ENCODE assay signal across 8 cellular contexts in the genomic region with DNA sequence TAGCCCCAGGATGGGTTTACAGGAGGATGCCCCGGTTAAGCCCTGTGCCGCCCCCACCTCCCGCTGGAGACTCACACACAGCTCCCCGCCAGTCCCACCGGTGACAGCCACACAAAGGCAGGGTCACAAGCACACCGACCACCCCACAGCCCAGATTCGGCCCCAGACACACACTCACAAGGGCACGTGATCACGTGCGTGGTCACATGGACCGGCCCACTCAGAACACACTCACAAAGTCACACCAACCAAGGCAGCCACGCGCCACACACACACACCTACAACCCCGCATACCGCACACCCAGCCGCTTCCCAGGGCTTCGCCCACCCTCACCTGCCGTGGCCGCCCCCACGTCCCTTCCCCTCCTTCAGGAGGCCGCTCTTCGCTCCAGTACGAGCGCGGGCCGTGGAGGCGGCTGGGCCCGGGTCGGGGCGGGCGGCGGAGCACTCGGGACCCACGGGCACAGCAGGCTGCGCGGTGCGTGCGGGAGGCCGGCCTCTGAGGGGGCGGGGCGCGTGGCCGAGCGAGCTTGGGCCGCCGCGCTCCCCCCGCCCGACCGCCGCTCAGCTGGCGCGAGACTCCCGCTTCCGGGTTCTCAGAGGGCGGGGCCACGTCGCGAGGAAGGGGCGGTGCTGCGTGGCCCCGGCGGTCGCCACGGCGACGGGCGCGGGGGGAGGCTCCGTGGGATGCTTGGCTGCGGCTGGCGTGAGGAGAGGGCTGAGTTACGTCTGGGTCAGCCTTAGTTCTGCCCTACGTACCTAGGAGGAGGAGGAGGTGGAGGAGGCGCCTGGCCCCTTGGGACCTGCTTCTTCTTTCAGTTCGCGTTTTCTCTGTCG. TPM values are rescaled to one million over a fixed set of nuclear protein-coding genes. Genes with fewer than 3 reads are reported as not detected.
DNase-seq lines count a peak whose midpoint lies in the region; ATAC-seq and TF ChIP-seq lines count a peak whose summit lies in the region.

A gene with protein sequence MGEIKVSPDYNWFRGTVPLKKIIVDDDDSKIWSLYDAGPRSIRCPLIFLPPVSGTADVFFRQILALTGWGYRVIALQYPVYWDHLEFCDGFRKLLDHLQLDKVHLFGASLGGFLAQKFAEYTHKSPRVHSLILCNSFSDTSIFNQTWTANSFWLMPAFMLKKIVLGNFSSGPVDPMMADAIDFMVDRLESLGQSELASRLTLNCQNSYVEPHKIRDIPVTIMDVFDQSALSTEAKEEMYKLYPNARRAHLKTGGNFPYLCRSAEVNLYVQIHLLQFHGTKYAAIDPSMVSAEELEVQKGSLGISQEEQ (minus strand): TSS at position 584 of the 837 bp plus-strand sequence. CDS start 6,345 bp downstream, outside the sequence.

- POLR2A ChIA-PET in activated B cell treated with CpG ODN at 0.5 μM for 24 hours (lab: Charles Lee), result interaction anchor here (0.6 to 2.1 kb wide), 14 partner anchors 9 to 315 kb away, joined by 3 to 17 read pairs (median 4); partner anchors contain the start of genes CLPX, PIF1 and RNU5B-1

- TF ChIP-seq CTCF in AG09309 (IDR thresholded peaks at IDR 0.05; ENCODE audit: control insufficient read depth, insufficient read depth, low read depth, low read length, missing control alignments), result no peak
- no peak for TF ChIP-seq CTCF in activated B cell treated with CpG ODN at 0.5 μM for 24 hours (IDR thresholded peaks at IDR 0.05)
- no peak for TF ChIP-seq CTCF in cardiac fibroblast (IDR thresholded peaks at IDR 0.05; ENCODE audit: low read depth, low read length)

- H3K27ac Mint-ChIP-seq in activated B cell treated with CpG ODN at 0.5 μM for 24 hours, result peak within 1 kb of the TSS; percentile 86
- peak within 1 kb of the TSS; percentile 97 to 99 (median 98) for H3K27ac Mint-ChIP-seq in immature natural killer cell

- intact Hi-C loops in activated B cell treated with CpG ODN at 0.5 μM for 24 hours (cut with micrococcal nuclease), result loop anchor here (1.0 to 5.0 kb wide), 9 partner anchors 19 to 308 kb away; partner anchors contain the start of genes CLPX, MTFMT, PARP16 and PIF1

- peak within 1 kb of the TSS; percentile 97 for H3K4me3 ChIP-seq in AG09309 (ENCODE audit: control insufficient read depth, low read depth, low read length)
- H3K4me3 ChIP-seq in cardiac fibroblast (replicated peaks in 1 of 2; ENCODE audit: low read depth in 2 of 2, low read length in 2 of 2), result peak within 1 kb of the TSS; percentile 86 to 99

- ATAC-seq in GM19025 (IDR thresholded peaks at IDR 0.05; ENCODE audit: low read depth, unreplicated experiment), result peak; percentile 94
- ATAC-seq in HG03280 (IDR thresholded peaks at IDR 0.05; ENCODE audit: unreplicated experiment), result peak; percentile 97
- peak; percentile 95 for ATAC-seq in activated B cell treated with CpG ODN at 0.5 μM for 24 hours (ENCODE audit: low read depth)

- H3K9me3 Mint-ChIP-seq in activated B cell treated with CpG ODN at 0.5 μM for 24 hours, result no peaks in the 10 kb centered on the region
- no peaks in the 10 kb centered on the region for H3K9me3 Mint-ChIP-seq in immature natural killer cell

- H3K36me3 Mint-ChIP-seq in activated B cell treated with CpG ODN at 0.5 μM for 24 hours (ENCODE audit: low read depth), result peaks cover 18% of the 10 kb centered on the region
- H3K36me3 Mint-ChIP-seq in immature natural killer cell, result no peaks in the 10 kb centered on the region

- peak within 1 kb of the TSS; percentile 91 for H3K4me3 Mint-ChIP-seq in activated B cell treated with CpG ODN at 0.5 μM for 24 hours
- H3K4me3 Mint-ChIP-seq in immature natural killer cell, result peak within 1 kb of the TSS; percentile 97 to 99 (median 99)

- CTCF ChIA-PET in activated B cell treated with CpG ODN at 0.5 μM for 24 hours (lab: Charles Lee), result interaction anchor here (1.3 kb wide), 1 partner anchor 19 kb away, joined by 4 read pairs; no protein-coding TSS in a partner anchor

- DNase-seq in AG09309 (ENCODE audit: low read depth) (peak; percentile 44), NCI-H345 (lab: John Stamatoyannopoulos, UW) (peak; percentile 87), activated B cell treated with CpG ODN at 0.5 μM for 24 hours (peak; percentile 97), cardiac fibroblast (ENCODE audit: low read depth in 2 of 2) (peak; percentile 94 to 97), immature natural killer cell (peak; percentile 97 to 98 (median 97)), smooth muscle cell of the brain vasculature (ENCODE audit: low read depth, low spot score) (peak; percentile 85)

- H3K4me1 Mint-ChIP-seq in activated B cell treated with CpG ODN at 0.5 μM for 24 hours (peaks cover 48% of the 10 kb centered on the region), immature natural killer cell (peaks cover 29 to 41% of the 10 kb centered on the region in 2 donors)

- H3K27me3 Mint-ChIP-seq in activated B cell treated with CpG ODN at 0.5 μM for 24 hours (no peaks in the 10 kb centered on the region), immature natural killer cell (ENCODE audit: low read depth in 3 of 3) (peaks cover 13 to 20% (median 15%) of the 10 kb centered on the region in 3 donors)

RNA-seq across cellular contexts. Expression of the gene that starts here (rescaled TPM):
- 74.7 and 75.7 TPM in 2 replicates for total RNA-seq in activated B cell treated with CpG ODN at 0.5 μM for 24 hours
- polyA plus RNA-seq in immature natural killer cell, result 100 to 1,000 TPM; 112 to 198 (median 121) TPM

Comparison
In these comparisons a context has a peak if more than half of its experiments do, and no peak if none do; other contexts are left out.
1. Peak in every context shown above with its lines: DNase-seq, ATAC-seq and H3K4me3 ChIP-seq.
2. DNase-seq: peak in every context shown above with its lines; median percentile 97 in activated B cell treated with CpG ODN at 0.5 μM for 24 hours; 97 in immature natural killer cell; 96 in cardiac fibroblast; 87 in NCI-H345; 85 in smooth muscle cell of the brain vasculature; 44 in AG09309.